ENCODE assay signal across 8 cellular contexts in the genomic region with DNA sequence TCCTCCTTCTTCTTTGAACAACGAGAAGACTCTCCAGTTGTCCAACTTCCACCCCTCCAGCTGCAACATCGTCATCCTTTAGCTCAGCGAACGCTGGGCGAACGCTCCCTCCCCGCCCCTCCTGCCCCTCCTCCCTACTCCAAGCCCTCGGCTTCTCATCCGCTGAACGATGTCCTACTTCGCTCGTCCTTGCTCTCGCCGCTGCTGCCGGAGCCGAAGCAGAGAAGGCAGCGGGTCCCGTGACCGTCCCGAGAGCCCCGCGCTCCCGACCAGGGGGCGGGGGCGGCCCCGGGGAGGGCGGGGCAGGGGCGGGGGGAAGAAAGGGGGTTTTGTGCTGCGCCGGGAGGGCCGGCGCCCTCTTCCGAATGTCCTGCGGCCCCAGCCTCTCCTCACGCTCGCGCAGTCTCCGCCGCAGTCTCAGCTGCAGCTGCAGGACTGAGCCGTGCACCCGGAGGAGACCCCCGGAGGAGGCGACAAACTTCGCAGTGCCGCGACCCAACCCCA. TPM values are rescaled to one million over a fixed set of nuclear protein-coding genes. Genes with fewer than 3 reads are reported as not detected.
A peak's percentile ranks its signal among the peaks of the same experiment; 100 is the strongest.
DNase-seq lines count a peak whose midpoint lies in the region; ATAC-seq and TF ChIP-seq lines count a peak whose summit lies in the region.

A gene with protein sequence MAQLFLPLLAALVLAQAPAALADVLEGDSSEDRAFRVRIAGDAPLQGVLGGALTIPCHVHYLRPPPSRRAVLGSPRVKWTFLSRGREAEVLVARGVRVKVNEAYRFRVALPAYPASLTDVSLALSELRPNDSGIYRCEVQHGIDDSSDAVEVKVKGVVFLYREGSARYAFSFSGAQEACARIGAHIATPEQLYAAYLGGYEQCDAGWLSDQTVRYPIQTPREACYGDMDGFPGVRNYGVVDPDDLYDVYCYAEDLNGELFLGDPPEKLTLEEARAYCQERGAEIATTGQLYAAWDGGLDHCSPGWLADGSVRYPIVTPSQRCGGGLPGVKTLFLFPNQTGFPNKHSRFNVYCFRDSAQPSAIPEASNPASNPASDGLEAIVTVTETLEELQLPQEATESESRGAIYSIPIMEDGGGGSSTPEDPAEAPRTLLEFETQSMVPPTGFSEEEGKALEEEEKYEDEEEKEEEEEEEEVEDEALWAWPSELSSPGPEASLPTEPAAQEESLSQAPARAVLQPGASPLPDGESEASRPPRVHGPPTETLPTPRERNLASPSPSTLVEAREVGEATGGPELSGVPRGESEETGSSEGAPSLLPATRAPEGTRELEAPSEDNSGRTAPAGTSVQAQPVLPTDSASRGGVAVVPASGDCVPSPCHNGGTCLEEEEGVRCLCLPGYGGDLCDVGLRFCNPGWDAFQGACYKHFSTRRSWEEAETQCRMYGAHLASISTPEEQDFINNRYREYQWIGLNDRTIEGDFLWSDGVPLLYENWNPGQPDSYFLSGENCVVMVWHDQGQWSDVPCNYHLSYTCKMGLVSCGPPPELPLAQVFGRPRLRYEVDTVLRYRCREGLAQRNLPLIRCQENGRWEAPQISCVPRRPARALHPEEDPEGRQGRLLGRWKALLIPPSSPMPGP (plus strand): TSS at position 357 of the 504 bp plus-strand sequence. CDS start 3,938 bp downstream, outside the sequence.

- H3K27me3 ChIP-seq in CD4-positive, alpha-beta T cell (ENCODE audit: control insufficient read depth, insufficient read depth, low read length), result peaks cover 87% of the 10 kb centered on the region
- no peaks in the 10 kb centered on the region for H3K27me3 ChIP-seq in Caco-2 (replicated peaks; ENCODE audit: control insufficient read depth, insufficient read depth, low read length)

- peaks cover 85% of the 10 kb centered on the region for H3K27me3 Mint-ChIP-seq in CD4-positive, alpha-beta T cell
- H3K27me3 Mint-ChIP-seq in natural killer cell (ENCODE audit: low read depth in 2 of 2) (peaks cover 71 to 77% of the 10 kb centered on the region in 2 donors), Caco-2 (ENCODE audit: insufficient read depth, unreplicated experiment) (peaks cover 4% of the 10 kb centered on the region)

- no TSS peak for BruUV-seq in Caco-2 (replicated peaks; lab: Mats Ljungman, UMichigan)

- TF ChIP-seq CTCF in CD4-positive, alpha-beta T cell (IDR thresholded peaks at IDR 0.05), result no peak
- no peak for TF ChIP-seq CTCF in natural killer cell (IDR thresholded peaks at IDR 0.05)
- no peak for TF ChIP-seq CTCF in Caco-2 (IDR thresholded peaks at IDR 0.05; ENCODE audit: insufficient read depth in 1 of 2, low read depth in 1 of 2, low read length in 1 of 2, severe bottlenecking in 1 of 2, unreplicated experiment in 1 of 2)

- POLR2A ChIA-PET in CD4-positive, alpha-beta T cell (lab: Charles Lee), result interaction anchor here (0.7 to 1.0 kb wide), 2 partner anchors 18 to 301 kb away, joined by 3 read pairs; no protein-coding TSS in a partner anchor
- POLR2A ChIA-PET in Caco-2 (lab: Charles Lee), result no interaction called here

- ATAC-seq in CD4-positive, alpha-beta T cell (ENCODE audit: poor library complexity), result peak; percentile 33
- ATAC-seq in natural killer cell, result peak; percentile 51 to 68 (median 54)
- no peak for ATAC-seq in GM19397 (IDR thresholded peaks at IDR 0.05; ENCODE audit: unreplicated experiment)

- peak within 1 kb of the TSS; percentile 70 for H3K4me3 Mint-ChIP-seq in CD4-positive, alpha-beta T cell
- H3K4me3 Mint-ChIP-seq in natural killer cell, result peak within 1 kb of the TSS; percentile 72
- H3K4me3 Mint-ChIP-seq in Caco-2 (ENCODE audit: unreplicated experiment), result no peak within 1 kb of the TSS

- peaks cover 28% of the 10 kb centered on the region for H3K4me1 Mint-ChIP-seq in CD4-positive, alpha-beta T cell (ENCODE audit: low read depth)
- peaks cover 8 to 21% of the 10 kb centered on the region in 2 donors for H3K4me1 Mint-ChIP-seq in natural killer cell
- H3K4me1 Mint-ChIP-seq in Caco-2 (ENCODE audit: low read depth, unreplicated experiment), result no peaks in the 10 kb centered on the region

- no peaks in the 10 kb centered on the region for H3K9me3 Mint-ChIP-seq in CD4-positive, alpha-beta T cell
- H3K9me3 Mint-ChIP-seq in natural killer cell, result no peaks in the 10 kb centered on the region
- no peaks in the 10 kb centered on the region for H3K9me3 Mint-ChIP-seq in Caco-2 (ENCODE audit: unreplicated experiment)

- intact Hi-C loops in CD4-positive, alpha-beta T cell (cut with DNase I, micrococcal nuclease), result no loop called here
- intact Hi-C loops in natural killer cell (cut with micrococcal nuclease) (no loop called here), Caco-2 (cut with micrococcal nuclease; ENCODE audit: unreplicated experiment) (no loop called here)

- H3K4me1 ChIP-seq in Caco-2, result no peaks in the 10 kb centered on the region

- DNase-seq in CD4-positive, alpha-beta T cell, result peak in 1 of 10 experiments; percentile 12
- DNase-seq in NCI-H510A treated with DMSO at 0.1 percent for 48 hours (lab: John Stamatoyannopoulos, UW) (peak; percentile 51), ecto neural progenitor cell (ENCODE audit: low spot score) (peak; percentile 84), natural killer cell (no peak), SKM-1 treated with dmso at 0.1 percent for 144 hours (lab: John Stamatoyannopoulos, UW; ENCODE audit: unreplicated experiment) (no peak), Caco-2 (no peak), ureter (ENCODE audit: low spot score) (no peak)

- CTCF ChIA-PET in CD4-positive, alpha-beta T cell (lab: Charles Lee), result interaction anchor here (0.7 to 1.1 kb wide), 3 partner anchors 14 to 84 kb away, joined by 3 read pairs; no protein-coding TSS in a partner anchor
- CTCF ChIA-PET in Caco-2 (lab: Charles Lee), result no interaction called here

- H3K4me3 ChIP-seq in Caco-2 (ENCODE audit: low read depth, low read length), result no peak within 1 kb of the TSS

- no peaks in the 10 kb centered on the region for H3K9me3 ChIP-seq in CD4-positive, alpha-beta T cell (ENCODE audit: control insufficient read depth, low read length)
- H3K9me3 ChIP-seq in Caco-2, result no peaks in the 10 kb centered on the region

- H3K27ac ChIP-seq in CD4-positive, alpha-beta T cell (ENCODE audit: low read depth, low read length), result no peak within 1 kb of the TSS

- no peak within 1 kb of the TSS for H3K27ac Mint-ChIP-seq in CD4-positive, alpha-beta T cell
- no peak within 1 kb of the TSS for H3K27ac Mint-ChIP-seq in natural killer cell
- H3K27ac Mint-ChIP-seq in Caco-2 (ENCODE audit: unreplicated experiment), result no peak within 1 kb of the TSS

- H3K36me3 ChIP-seq in Caco-2 (ENCODE audit: control insufficient read depth, insufficient read depth, low read length), result no peaks in the 10 kb centered on the region

- no peaks in the 10 kb centered on the region for H3K36me3 Mint-ChIP-seq in CD4-positive, alpha-beta T cell (ENCODE audit: low read depth)
- H3K36me3 Mint-ChIP-seq in natural killer cell, result no peaks in the 10 kb centered on the region
- no peaks in the 10 kb centered on the region for H3K36me3 Mint-ChIP-seq in Caco-2 (ENCODE audit: insufficient read depth, unreplicated experiment)

RNA-seq across cellular contexts. Expression of the gene that starts here (rescaled TPM):
- total RNA-seq in CD4-positive, alpha-beta T cell, result not detected
- total RNA-seq in natural killer cell, result under 1 TPM; 0.18 to 0.25 (median 0.19) TPM
- total RNA-seq in Caco-2 (2022), result not detected in 2 replicates
- 1.1 TPM for total RNA-seq in ureter

Comparison
In these comparisons a context has a peak if more than half of its experiments do, and no peak if none do; other contexts are left out.
1. Peak in ATAC-seq in CD4-positive, alpha-beta T cell; RNA of the gene not detected or under 1 TPM.
2. Peak in ATAC-seq in natural killer cell; RNA of the gene not detected or under 1 TPM.
3. DNase-seq: peak in NCI-H510A treated with DMSO at 0.1 percent for 48 hours (single experiment) and ecto neural progenitor cell (single experiment); none in natural killer cell (single experiment), SKM-1 treated with dmso at 0.1 percent for 144 hours (single experiment), Caco-2 (0 of 2) and ureter (single experiment).